Comparison of ENCODE assay signal across 1 cellular context in the genomic region with DNA sequence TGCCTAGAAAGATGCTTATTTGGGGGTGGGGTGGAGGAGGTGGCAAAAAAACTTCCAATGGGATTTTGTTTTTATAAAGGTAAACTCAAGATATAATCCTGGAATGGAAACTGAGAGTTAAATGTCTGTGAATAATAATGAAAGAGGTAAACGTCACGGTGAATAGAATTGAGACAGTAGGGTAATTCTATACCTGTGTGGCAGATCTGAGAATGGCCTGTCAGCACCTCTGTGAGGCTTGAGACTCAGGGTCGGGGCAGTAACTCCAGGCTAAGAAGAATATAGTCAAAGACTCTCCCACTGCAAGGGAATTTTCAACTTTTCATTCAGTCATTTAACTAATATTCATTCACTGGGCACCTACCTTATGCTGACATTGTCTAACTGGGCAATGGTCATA.
TF ChIP-seq lines count a peak whose summit lies in the region.

No MANE protein-coding gene starts in this region.

TF ChIP-seq in WTC11, 78 proteins besides CTCF, POLR2A, EP300 and RAD21 (continued from another document):
- TF ChIP-seq, protein P1, sequence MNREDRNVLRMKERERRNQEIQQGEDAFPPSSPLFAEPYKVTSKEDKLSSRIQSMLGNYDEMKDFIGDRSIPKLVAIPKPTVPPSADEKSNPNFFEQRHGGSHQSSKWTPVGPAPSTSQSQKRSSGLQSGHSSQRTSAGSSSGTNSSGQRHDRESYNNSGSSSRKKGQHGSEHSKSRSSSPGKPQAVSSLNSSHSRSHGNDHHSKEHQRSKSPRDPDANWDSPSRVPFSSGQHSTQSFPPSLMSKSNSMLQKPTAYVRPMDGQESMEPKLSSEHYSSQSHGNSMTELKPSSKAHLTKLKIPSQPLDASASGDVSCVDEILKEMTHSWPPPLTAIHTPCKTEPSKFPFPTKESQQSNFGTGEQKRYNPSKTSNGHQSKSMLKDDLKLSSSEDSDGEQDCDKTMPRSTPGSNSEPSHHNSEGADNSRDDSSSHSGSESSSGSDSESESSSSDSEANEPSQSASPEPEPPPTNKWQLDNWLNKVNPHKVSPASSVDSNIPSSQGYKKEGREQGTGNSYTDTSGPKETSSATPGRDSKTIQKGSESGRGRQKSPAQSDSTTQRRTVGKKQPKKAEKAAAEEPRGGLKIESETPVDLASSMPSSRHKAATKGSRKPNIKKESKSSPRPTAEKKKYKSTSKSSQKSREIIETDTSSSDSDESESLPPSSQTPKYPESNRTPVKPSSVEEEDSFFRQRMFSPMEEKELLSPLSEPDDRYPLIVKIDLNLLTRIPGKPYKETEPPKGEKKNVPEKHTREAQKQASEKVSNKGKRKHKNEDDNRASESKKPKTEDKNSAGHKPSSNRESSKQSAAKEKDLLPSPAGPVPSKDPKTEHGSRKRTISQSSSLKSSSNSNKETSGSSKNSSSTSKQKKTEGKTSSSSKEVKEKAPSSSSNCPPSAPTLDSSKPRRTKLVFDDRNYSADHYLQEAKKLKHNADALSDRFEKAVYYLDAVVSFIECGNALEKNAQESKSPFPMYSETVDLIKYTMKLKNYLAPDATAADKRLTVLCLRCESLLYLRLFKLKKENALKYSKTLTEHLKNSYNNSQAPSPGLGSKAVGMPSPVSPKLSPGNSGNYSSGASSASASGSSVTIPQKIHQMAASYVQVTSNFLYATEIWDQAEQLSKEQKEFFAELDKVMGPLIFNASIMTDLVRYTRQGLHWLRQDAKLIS (CRISPR knock-in tag; IDR thresholded peaks at IDR 0.05; ENCODE audit: borderline replicate concordance): no peak
- TF ChIP-seq, protein P2, sequence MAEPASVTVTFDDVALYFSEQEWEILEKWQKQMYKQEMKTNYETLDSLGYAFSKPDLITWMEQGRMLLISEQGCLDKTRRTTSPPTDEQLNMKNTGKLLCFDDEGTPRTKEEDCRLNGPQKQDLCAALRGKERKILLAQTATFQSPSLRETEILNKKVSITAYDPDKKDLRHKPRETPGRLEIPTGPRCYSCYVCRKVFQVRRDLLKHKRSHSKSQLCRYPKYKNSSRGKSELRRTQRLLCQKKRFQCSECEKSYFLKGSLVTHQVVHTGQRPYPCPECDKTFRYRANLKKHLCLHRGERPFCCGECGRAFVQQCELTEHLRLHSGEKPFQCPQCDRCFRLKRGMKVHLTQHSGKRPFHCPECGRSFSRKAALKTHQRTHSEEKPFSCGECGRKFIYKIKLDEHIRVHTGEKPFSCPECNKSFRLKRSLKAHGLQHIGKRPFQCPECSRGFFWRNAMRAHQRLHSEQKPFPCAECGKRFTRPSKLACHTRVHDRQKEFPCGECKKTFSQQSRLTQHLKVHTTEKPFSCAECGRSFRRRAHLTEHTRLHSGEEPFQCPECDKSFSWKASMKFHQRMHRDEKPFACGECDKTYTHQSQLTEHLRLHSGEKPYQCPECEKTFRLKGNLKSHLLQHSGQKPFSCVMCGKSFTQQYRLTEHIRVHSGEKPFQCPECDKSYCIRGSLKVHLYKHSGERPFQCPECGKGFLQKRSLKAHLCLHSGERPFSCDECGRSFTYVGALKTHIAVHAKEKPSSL (CRISPR knock-in tag; conservative IDR thresholded peaks at IDR 0.05): no peak
